In genomic region chr17:59829217-59830006, GRCh38 we compare ENCODE assay signal across 1 cellular context.
TF ChIP-seq lines count a peak whose summit lies in the region.

No MANE protein-coding gene starts in this region.

TF ChIP-seq in HepG2, 621 proteins besides CTCF, POLR2A, EP300 and RAD21 (continued from another document and continues in another):
- TF ChIP-seq LRRFIP1 (CRISPR knock-in tag; conservative IDR thresholded peaks at IDR 0.05) (no peak), TOPORS (CRISPR knock-in tag; IDR thresholded peaks at IDR 0.05) (no peak), SOX5 (CRISPR knock-in tag; IDR thresholded peaks at IDR 0.05; ENCODE audit: borderline replicate concordance) (peak; percentile 21; the same call in 1 of the 2 replicates), HNRNPK (IDR thresholded peaks at IDR 0.05; ENCODE audit: low read depth, low read length, poor library complexity, severe bottlenecking) (no peak), PAX8 (CRISPR knock-in tag; IDR thresholded peaks at IDR 0.05; ENCODE audit: borderline replicate concordance) (no peak), ZNF292 (CRISPR knock-in tag; IDR thresholded peaks at IDR 0.05; ENCODE audit: borderline replicate concordance, low read depth) (no peak), ZNF773 (CRISPR knock-in tag; IDR thresholded peaks at IDR 0.05; ENCODE audit: borderline replicate concordance) (no peak), ZNF660 (CRISPR knock-in tag; IDR thresholded peaks at IDR 0.05; ENCODE audit: borderline replicate concordance, low read depth) (no peak), HIC2 (CRISPR knock-in tag; IDR thresholded peaks at IDR 0.05; ENCODE audit: low read depth) (no peak), NR1H2 (CRISPR knock-in tag; IDR thresholded peaks at IDR 0.05; ENCODE audit: borderline replicate concordance, low read depth) (no peak), TGIF2 (CRISPR knock-in tag; IDR thresholded peaks at IDR 0.05) (peak; percentile 92), ZNF703 (CRISPR knock-in tag; IDR thresholded peaks at IDR 0.05; ENCODE audit: borderline replicate concordance) (no peak), MTA1 (CRISPR knock-in tag; IDR thresholded peaks at IDR 0.05; ENCODE audit: borderline replicate concordance) (no peak), ATF7-NPFF (CRISPR knock-in tag; IDR thresholded peaks at IDR 0.05; ENCODE audit: low read depth) (no peak), ZNF782 (CRISPR knock-in tag; IDR thresholded peaks at IDR 0.05; ENCODE audit: borderline replicate concordance) (no peak), KLF15 (CRISPR knock-in tag; IDR thresholded peaks at IDR 0.05; ENCODE audit: borderline replicate concordance) (no peak), ZNF207 (IDR thresholded peaks at IDR 0.05; ENCODE audit: borderline replicate concordance) (no peak), ZFP1 (CRISPR knock-in tag; IDR thresholded peaks at IDR 0.05) (no peak), MEIS1 (CRISPR knock-in tag; IDR thresholded peaks at IDR 0.05; ENCODE audit: borderline replicate concordance) (no peak), ZBTB3 (CRISPR knock-in tag; IDR thresholded peaks at IDR 0.05; ENCODE audit: borderline replicate concordance, low read depth) (no peak), TCF7L2 (IDR thresholded peaks at IDR 0.05; ENCODE audit: low read depth, low read length) (no peak), BCL3 (CRISPR knock-in tag; IDR thresholded peaks at IDR 0.05) (no peak), ZFP62 (CRISPR knock-in tag; IDR thresholded peaks at IDR 0.05) (no peak), TFE3 (CRISPR knock-in tag; IDR thresholded peaks at IDR 0.05) (peak; percentile 54), FOXC1 (CRISPR knock-in tag; IDR thresholded peaks at IDR 0.05; ENCODE audit: borderline replicate concordance) (no peak), ZNF691 (CRISPR knock-in tag; IDR thresholded peaks at IDR 0.05; ENCODE audit: borderline replicate concordance, low read depth) (no peak), SALL2 (CRISPR knock-in tag; IDR thresholded peaks at IDR 0.05) (no peak), ZNF136 (CRISPR knock-in tag; IDR thresholded peaks at IDR 0.05; ENCODE audit: low read depth) (no peak), SIX1 (CRISPR knock-in tag; IDR thresholded peaks at IDR 0.05; ENCODE audit: borderline replicate concordance) (no peak), ZNF205 (CRISPR knock-in tag; IDR thresholded peaks at IDR 0.05) (no peak), ZNF20 (CRISPR knock-in tag; IDR thresholded peaks at IDR 0.05) (no peak), ZSCAN31 (CRISPR knock-in tag; IDR thresholded peaks at IDR 0.05; ENCODE audit: low read depth) (no peak), ZNF263 (CRISPR knock-in tag; IDR thresholded peaks at IDR 0.05) (no peak), KDM1A (CRISPR knock-in tag; IDR thresholded peaks at IDR 0.05) (no peak), GTF3A (CRISPR knock-in tag; conservative IDR thresholded peaks at IDR 0.05) (no peak), ZNF33B (CRISPR knock-in tag; IDR thresholded peaks at IDR 0.05) (no peak), GZF1 (CRISPR knock-in tag; IDR thresholded peaks at IDR 0.05) (no peak), ZNF800 (CRISPR knock-in tag; IDR thresholded peaks at IDR 0.05) (no peak), MAFF (IDR thresholded peaks at IDR 0.05; ENCODE audit: low read depth, low read length) (peak; percentile 95)
- TF ChIP-seq, protein P1, sequence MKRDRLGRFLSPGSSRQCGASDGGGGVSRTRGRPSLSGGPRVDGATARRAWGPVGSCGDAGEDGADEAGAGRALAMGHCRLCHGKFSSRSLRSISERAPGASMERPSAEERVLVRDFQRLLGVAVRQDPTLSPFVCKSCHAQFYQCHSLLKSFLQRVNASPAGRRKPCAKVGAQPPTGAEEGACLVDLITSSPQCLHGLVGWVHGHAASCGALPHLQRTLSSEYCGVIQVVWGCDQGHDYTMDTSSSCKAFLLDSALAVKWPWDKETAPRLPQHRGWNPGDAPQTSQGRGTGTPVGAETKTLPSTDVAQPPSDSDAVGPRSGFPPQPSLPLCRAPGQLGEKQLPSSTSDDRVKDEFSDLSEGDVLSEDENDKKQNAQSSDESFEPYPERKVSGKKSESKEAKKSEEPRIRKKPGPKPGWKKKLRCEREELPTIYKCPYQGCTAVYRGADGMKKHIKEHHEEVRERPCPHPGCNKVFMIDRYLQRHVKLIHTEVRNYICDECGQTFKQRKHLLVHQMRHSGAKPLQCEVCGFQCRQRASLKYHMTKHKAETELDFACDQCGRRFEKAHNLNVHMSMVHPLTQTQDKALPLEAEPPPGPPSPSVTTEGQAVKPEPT (CRISPR knock-in tag; IDR thresholded peaks at IDR 0.05; ENCODE audit: low read depth), result no peak
- TF ChIP-seq, protein P2, sequence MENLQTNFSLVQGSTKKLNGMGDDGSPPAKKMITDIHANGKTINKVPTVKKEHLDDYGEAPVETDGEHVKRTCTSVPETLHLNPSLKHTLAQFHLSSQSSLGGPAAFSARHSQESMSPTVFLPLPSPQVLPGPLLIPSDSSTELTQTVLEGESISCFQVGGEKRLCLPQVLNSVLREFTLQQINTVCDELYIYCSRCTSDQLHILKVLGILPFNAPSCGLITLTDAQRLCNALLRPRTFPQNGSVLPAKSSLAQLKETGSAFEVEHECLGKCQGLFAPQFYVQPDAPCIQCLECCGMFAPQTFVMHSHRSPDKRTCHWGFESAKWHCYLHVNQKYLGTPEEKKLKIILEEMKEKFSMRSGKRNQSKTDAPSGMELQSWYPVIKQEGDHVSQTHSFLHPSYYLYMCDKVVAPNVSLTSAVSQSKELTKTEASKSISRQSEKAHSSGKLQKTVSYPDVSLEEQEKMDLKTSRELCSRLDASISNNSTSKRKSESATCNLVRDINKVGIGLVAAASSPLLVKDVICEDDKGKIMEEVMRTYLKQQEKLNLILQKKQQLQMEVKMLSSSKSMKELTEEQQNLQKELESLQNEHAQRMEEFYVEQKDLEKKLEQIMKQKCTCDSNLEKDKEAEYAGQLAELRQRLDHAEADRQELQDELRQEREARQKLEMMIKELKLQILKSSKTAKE (CRISPR knock-in tag; IDR thresholded peaks at IDR 0.05; ENCODE audit: borderline replicate concordance), result no peak
- TF ChIP-seq, protein P3, sequence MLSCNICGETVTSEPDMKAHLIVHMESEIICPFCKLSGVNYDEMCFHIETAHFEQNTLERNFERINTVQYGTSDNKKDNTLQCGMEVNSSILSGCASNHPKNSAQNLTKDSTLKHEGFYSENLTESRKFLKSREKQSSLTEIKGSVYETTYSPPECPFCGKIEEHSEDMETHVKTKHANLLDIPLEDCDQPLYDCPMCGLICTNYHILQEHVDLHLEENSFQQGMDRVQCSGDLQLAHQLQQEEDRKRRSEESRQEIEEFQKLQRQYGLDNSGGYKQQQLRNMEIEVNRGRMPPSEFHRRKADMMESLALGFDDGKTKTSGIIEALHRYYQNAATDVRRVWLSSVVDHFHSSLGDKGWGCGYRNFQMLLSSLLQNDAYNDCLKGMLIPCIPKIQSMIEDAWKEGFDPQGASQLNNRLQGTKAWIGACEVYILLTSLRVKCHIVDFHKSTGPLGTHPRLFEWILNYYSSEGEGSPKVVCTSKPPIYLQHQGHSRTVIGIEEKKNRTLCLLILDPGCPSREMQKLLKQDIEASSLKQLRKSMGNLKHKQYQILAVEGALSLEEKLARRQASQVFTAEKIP (CRISPR knock-in tag; IDR thresholded peaks at IDR 0.05; ENCODE audit: borderline replicate concordance), result no peak
- TF ChIP-seq, protein P4, sequence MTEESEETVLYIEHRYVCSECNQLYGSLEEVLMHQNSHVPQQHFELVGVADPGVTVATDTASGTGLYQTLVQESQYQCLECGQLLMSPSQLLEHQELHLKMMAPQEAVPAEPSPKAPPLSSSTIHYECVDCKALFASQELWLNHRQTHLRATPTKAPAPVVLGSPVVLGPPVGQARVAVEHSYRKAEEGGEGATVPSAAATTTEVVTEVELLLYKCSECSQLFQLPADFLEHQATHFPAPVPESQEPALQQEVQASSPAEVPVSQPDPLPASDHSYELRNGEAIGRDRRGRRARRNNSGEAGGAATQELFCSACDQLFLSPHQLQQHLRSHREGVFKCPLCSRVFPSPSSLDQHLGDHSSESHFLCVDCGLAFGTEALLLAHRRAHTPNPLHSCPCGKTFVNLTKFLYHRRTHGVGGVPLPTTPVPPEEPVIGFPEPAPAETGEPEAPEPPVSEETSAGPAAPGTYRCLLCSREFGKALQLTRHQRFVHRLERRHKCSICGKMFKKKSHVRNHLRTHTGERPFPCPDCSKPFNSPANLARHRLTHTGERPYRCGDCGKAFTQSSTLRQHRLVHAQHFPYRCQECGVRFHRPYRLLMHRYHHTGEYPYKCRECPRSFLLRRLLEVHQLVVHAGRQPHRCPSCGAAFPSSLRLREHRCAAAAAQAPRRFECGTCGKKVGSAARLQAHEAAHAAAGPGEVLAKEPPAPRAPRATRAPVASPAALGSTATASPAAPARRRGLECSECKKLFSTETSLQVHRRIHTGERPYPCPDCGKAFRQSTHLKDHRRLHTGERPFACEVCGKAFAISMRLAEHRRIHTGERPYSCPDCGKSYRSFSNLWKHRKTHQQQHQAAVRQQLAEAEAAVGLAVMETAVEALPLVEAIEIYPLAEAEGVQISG (CRISPR knock-in tag; IDR thresholded peaks at IDR 0.05), result no peak
- TF ChIP-seq, protein P5, sequence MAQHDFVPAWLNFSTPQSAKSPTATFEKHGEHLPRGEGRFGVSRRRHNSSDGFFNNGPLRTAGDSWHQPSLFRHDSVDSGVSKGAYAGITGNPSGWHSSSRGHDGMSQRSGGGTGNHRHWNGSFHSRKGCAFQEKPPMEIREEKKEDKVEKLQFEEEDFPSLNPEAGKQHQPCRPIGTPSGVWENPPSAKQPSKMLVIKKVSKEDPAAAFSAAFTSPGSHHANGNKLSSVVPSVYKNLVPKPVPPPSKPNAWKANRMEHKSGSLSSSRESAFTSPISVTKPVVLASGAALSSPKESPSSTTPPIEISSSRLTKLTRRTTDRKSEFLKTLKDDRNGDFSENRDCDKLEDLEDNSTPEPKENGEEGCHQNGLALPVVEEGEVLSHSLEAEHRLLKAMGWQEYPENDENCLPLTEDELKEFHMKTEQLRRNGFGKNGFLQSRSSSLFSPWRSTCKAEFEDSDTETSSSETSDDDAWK (CRISPR knock-in tag; IDR thresholded peaks at IDR 0.05), result no peak
